8 cellular contexts compared by ENCODE assay signal in the genomic region with DNA sequence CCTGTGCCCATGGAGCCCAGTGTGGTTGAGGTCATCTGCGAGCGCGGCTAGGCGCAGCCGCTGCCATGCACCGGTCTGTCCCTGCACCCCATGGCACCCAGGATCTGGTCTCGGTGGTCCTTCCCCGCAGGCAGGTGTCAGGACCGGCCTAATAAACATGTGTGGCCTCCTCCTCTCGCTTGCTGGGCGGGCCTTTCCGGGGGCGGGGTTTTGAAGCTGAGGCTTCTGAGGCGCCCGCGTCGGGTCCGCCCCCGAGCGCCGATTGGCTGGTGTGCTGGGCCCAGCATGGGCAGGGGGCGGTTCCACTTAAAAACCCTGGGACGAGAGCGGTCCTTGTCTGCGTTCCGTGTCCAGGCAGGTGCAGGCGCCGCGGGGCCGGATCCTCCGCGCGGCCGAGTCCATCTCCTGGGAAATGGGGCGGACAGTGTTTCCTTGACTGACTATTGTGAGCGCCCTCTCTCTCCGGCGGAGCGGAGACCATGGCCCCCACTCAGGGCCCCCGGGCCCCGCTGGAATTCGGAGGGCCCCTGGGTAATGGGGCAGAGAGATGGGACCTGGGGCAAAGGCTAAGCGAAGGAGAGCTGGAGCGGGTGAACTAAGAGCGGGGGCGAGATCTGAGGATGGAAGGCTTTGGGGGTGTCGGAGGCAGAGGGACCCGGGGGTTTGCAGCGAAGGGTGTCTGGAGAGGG. TPM values are rescaled to one million over a fixed set of nuclear protein-coding genes. Genes with fewer than 3 reads are reported as not detected.
DNase-seq lines count a peak whose midpoint lies in the region; ATAC-seq and TF ChIP-seq lines count a peak whose summit lies in the region.

TM7SF2 (plus strand) TSS at position 336 of the 689 bp plus-strand sequence; CDS start at position 480, 144 bp downstream.

- peak within 1 kb of the TSS; percentile 98 to 100 for H3K4me3 Mint-ChIP-seq in activated T-cell treated with anti-CD3 and anti-CD28 coated beads, Interleukin-2, amount 50 U/mL, for 72 hours

- peak within 1 kb of the TSS; percentile 90 for H3K27ac Mint-ChIP-seq in activated T-cell treated with anti-CD3 and anti-CD28 coated beads, Interleukin-2, amount 50 U/mL, for 72 hours

- ATAC-seq in GM21423 (IDR thresholded peaks at IDR 0.05; ENCODE audit: unreplicated experiment) (peak; percentile 63), esophagus mucosa (peak; percentile 77)
- peak; percentile 77 to 78 for ATAC-seq in activated T-cell treated with anti-CD3 and anti-CD28 coated beads, Interleukin-2, amount 50 U/mL, for 72 hours (replicated peaks in 1 of 2)

- H3K27me3 Mint-ChIP-seq in activated T-cell treated with anti-CD3 and anti-CD28 coated beads, Interleukin-2, amount 50 U/mL, for 72 hours (ENCODE audit: low read depth) = no peaks in the 10 kb centered on the region

- peak within 1 kb of the TSS; percentile 37 to 68 (median 58) for H3K4me3 ChIP-seq in Peyer's patch
- peak within 1 kb of the TSS; percentile 62 to 76 for H3K4me3 ChIP-seq in muscle layer of duodenum (ENCODE audit: low read depth in 1 of 2, low read length in 2 of 2)

- peak in 2 of 6 experiments; percentile 1 for TF ChIP-seq CTCF in Peyer's patch (IDR thresholded peaks at IDR 0.05)

- H3K27ac ChIP-seq in Peyer's patch (peak within 1 kb of the TSS; percentile 67 to 82 (median 73)), muscle layer of duodenum (ENCODE audit: low read length) (no peak within 1 kb of the TSS)

- H3K36me3 ChIP-seq in Peyer's patch (peaks cover 0 to 23% (median 0%) of the 10 kb centered on the region in 3 donors), muscle layer of duodenum (ENCODE audit: control insufficient read depth in 1 of 2, insufficient read depth in 2 of 2, low read length in 2 of 2) (peaks cover 4 to 32% of the 10 kb centered on the region in 2 donors)

- DNase-seq in COLO829 (ENCODE audit: low spot score) = peak; percentile 94
- DNase-seq in KG1 (lab: John Stamatoyannopoulos, UW) = peak; percentile 88
- DNase-seq in Peyer's patch = peak; percentile 98 to 99 (median 99)
- DNase-seq in activated T-cell treated with anti-CD3 and anti-CD28 coated beads, Interleukin-2, amount 50 U/mL, for 72 hours = peak; percentile 96 to 97
- peak; percentile 86 for DNase-seq in stimulated activated CD8-positive, alpha-beta memory T cell treated with anti-CD3 and anti-CD28 coated beads, Interleukin-7, amount 100 ng/mL, for 24 hours (ENCODE audit: low read depth)

- peaks cover 52% of the 10 kb centered on the region for H3K4me1 Mint-ChIP-seq in activated T-cell treated with anti-CD3 and anti-CD28 coated beads, Interleukin-2, amount 50 U/mL, for 72 hours (ENCODE audit: low read depth)

- peak; percentile 92 to 96 for TF ChIP-seq POLR2A in Peyer's patch (IDR thresholded peaks at IDR 0.05)

- no peaks in the 10 kb centered on the region for H3K9me3 ChIP-seq in Peyer's patch
- H3K9me3 ChIP-seq in muscle layer of duodenum (ENCODE audit: control insufficient read depth in 1 of 2, low read length in 2 of 2) = no peaks in the 10 kb centered on the region

- H3K4me1 ChIP-seq in Peyer's patch (peaks cover 9 to 44% (median 28%) of the 10 kb centered on the region in 4 donors), muscle layer of duodenum (ENCODE audit: control insufficient read depth in 1 of 2, insufficient read depth in 2 of 2, low read length in 2 of 2) (peaks cover 4 to 46% of the 10 kb centered on the region in 2 donors)

- H3K36me3 Mint-ChIP-seq in activated T-cell treated with anti-CD3 and anti-CD28 coated beads, Interleukin-2, amount 50 U/mL, for 72 hours (ENCODE audit: insufficient read depth in 2 of 2) = peaks cover 0 to 3% of the 10 kb centered on the region in 2 donors

- H3K27me3 ChIP-seq in Peyer's patch (no peaks in the 10 kb centered on the region), muscle layer of duodenum (ENCODE audit: low read depth, low read length) (no peaks in the 10 kb centered on the region)

- no peaks in the 10 kb centered on the region for H3K9me3 Mint-ChIP-seq in activated T-cell treated with anti-CD3 and anti-CD28 coated beads, Interleukin-2, amount 50 U/mL, for 72 hours

RNA-seq across cellular contexts. Expression of gene TM7SF2, which starts in this region (rescaled TPM):
- total RNA-seq in Peyer's patch (10 to 100 TPM; 19.8 to 78.1 (median 58.5) TPM), esophagus mucosa (53.2 TPM)
- total RNA-seq in activated T-cell treated with anti-CD3 and anti-CD28 coated beads, Interleukin-2, amount 50 U/mL, for 72 hours = 10 to 100 TPM; 22.8 to 26.8 TPM
